In genomic region chr16:13077816-13078215, GRCh38 we compare ENCODE assay signal across 22 cellular contexts.
"Had no signal": no experiment of that assay in that cellular context is flagged by ENCODE, and none has a peak within 500 bp of the region (broad histone marks: within the 10 kb centered on the region; RNA-seq: fewer than 3 reads in every experiment).

No MANE protein-coding gene starts in this region.

- ATAC-seq: activated CD8-positive, alpha-beta memory T cell treated with anti-CD3 and anti-CD28 coated beads, Interleukin-2, amount 10 ng/mL, durations not matched to agents 7 days and 5 days; activated CD8-positive, alpha-beta T cell treated with anti-CD3 and anti-CD28 coated beads for 36 hours; activated naive CD8-positive, alpha-beta T cell treated with anti-CD3 and anti-CD28 coated beads, Interleukin-2, amount 50 U/mL, for 24 hours; gastroesophageal sphincter; naive thymus-derived CD8-positive, alpha-beta T cell; stimulated activated naive CD8-positive, alpha-beta T cell treated with anti-CD3 and anti-CD28 coated beads, Interleukin-15, Interleukin-2, amounts not matched to agents 100 U/mL and 50 U/mL, for 24 hours; upper lobe of right lung had no signal

- FAIRE-seq: TTC549 had no signal

- DNase-seq: activated CD4-positive, alpha-beta T cell treated with anti-CD3 and anti-CD28 coated beads, Interleukin-2, amount 10 ng/mL, durations not matched to agents 7 days and 5 days; activated CD4-positive, CD25-positive, alpha-beta regulatory T cell treated with anti-CD3 and anti-CD28 coated beads, Interleukin-2, amount 50 U/mL, for 72 hours; activated CD8-positive, alpha-beta memory T cell treated with anti-CD3 and anti-CD28 coated beads, Interleukin-2, amount 10 ng/mL, durations not matched to agents 7 days and 5 days; activated CD8-positive, alpha-beta T cell treated with anti-CD3 and anti-CD28 coated beads for 36 hours; activated gamma-delta T cell; activated naive CD4-positive, alpha-beta T cell treated with anti-CD3 and anti-CD28 coated beads, Interleukin-2, amount 50 U/mL, for 16 hours; activated naive CD8-positive, alpha-beta T cell treated with anti-CD3 and anti-CD28 coated beads, Interleukin-2, amount 50 U/mL, for 24 hours; activated T-cell treated with anti-CD3 and anti-CD28 coated beads for 4 hours; cerebellar nuclear complex; esophagus squamous epithelium; head of caudate nucleus; hypothalamus; left ventricle myocardium inferior; naive thymus-derived CD8-positive, alpha-beta T cell; sigmoid colon; stimulated activated CD4-positive, alpha-beta T cell treated with anti-CD3 and anti-CD28 coated beads, Interleukin-2, amount 100 ng/mL, for 48 hours; stimulated activated naive CD8-positive, alpha-beta T cell treated with anti-CD3 and anti-CD28 coated beads, Interleukin-15, Interleukin-2, amounts not matched to agents 100 U/mL and 50 U/mL, for 24 hours; thyroid gland; upper lobe of right lung; WERI-Rb-1 had no signal
